Comparison of ENCODE assay signal across 9 cellular contexts in genomic region chr7:127348247-127348631, GRCh38. TPM values are rescaled to one million over a fixed set of nuclear protein-coding genes. Genes with fewer than 3 reads are reported as not detected.
DNase-seq lines count a peak whose midpoint lies in the region; ATAC-seq, FAIRE-seq and TF ChIP-seq lines count a peak whose summit lies in the region.
"Had no signal": no experiment of that assay in that cellular context is flagged by ENCODE, and none has a peak within 500 bp of the region (broad histone marks: within the 10 kb centered on the region; RNA-seq: fewer than 3 reads in every experiment).

No MANE protein-coding gene starts in this region.

- in situ Hi-C loops in transverse colon (cut with MboI; ENCODE audit: low pct_ligation_motif_present in 1 of 4, low pct_unique_long_range_greater_than_20kb in 1 of 4, low sequenced_read_pairs in 3 of 4): loop anchor here in 1 of 4 donors (10.0 kb wide), 1 partner anchor 97 kb away; no protein-coding TSS in a partner anchor

- H3K9me3 ChIP-seq in adipocyte (ENCODE audit: control insufficient read depth, low read length) (peaks cover 3% of the 10 kb centered on the region), kidney (ENCODE audit: control insufficient read depth in 1 of 2, low read length in 2 of 2) (no peaks in the 10 kb centered on the region), transverse colon (peaks cover under 1 to 2% of the 10 kb centered on the region in 2 donors)

- H3K9ac ChIP-seq in adipocyte (ENCODE audit: low read length) (peak overlapping the region; percentile 74), kidney (ENCODE audit: low read length in 2 of 2) (peak overlapping the region in 1 of 2 donors; percentile 28)
- H3K9ac ChIP-seq: BLaER1 treated with 17β-estradiol and CSF1 and Interleukin-3, amounts not matched to agents 10 nM and 100 nM had no signal

- no peak for TF ChIP-seq POLR2A in transverse colon (IDR thresholded peaks at IDR 0.05)

- H3K4me1 Mint-ChIP-seq in activated naive CD4-positive, alpha-beta T cell treated with anti-CD3 and anti-CD28 coated beads, Interleukin-2, amount 10 ng/mL, durations not matched to agents 7 days and 5 days: peaks cover 9% of the 10 kb centered on the region

- H3K36me3 Mint-ChIP-seq in activated naive CD4-positive, alpha-beta T cell treated with anti-CD3 and anti-CD28 coated beads, Interleukin-2, amount 10 ng/mL, durations not matched to agents 7 days and 5 days: peaks cover 11% of the 10 kb centered on the region

- no peak for ATAC-seq in HG03095 (IDR thresholded peaks at IDR 0.05; ENCODE audit: unreplicated experiment)

- 92 to 95% methylated on average over 3 of the region's 3 CpGs for WGBS in transverse colon (ENCODE audit: low coverage in 1 of 2), 2 donors

- H3K27ac ChIP-seq in kidney (ENCODE audit: low read depth in 2 of 2, low read length in 2 of 2) (no peak overlapping the region), transverse colon (peak overlapping the region in 1 of 4 donors; percentile 30)
- H3K27ac ChIP-seq: BLaER1 treated with 17β-estradiol and CSF1 and Interleukin-3, amounts not matched to agents 10 nM and 100 nM had no signal

- H3K4me3 ChIP-seq in adipocyte (ENCODE audit: low read length) (peak overlapping the region; percentile 77), kidney (ENCODE audit: low read length in 2 of 2) (peak overlapping the region; percentile 48 to 50), transverse colon (peak overlapping the region in 3 of 4 donors; percentile 25 to 51 (median 34))

- H3K27me3 Mint-ChIP-seq in activated naive CD4-positive, alpha-beta T cell treated with anti-CD3 and anti-CD28 coated beads, Interleukin-2, amount 10 ng/mL, durations not matched to agents 7 days and 5 days: peaks cover 22% of the 10 kb centered on the region

- H3K27ac Mint-ChIP-seq in activated naive CD4-positive, alpha-beta T cell treated with anti-CD3 and anti-CD28 coated beads, Interleukin-2, amount 10 ng/mL, durations not matched to agents 7 days and 5 days: no peak overlapping the region

- intact Hi-C loops in kidney (cut with DNase I) (no loop called here), transverse colon (cut with DNase I; ENCODE audit: low total_unique reads) (no loop called here)

- no peak for FAIRE-seq in kidney (lab: Jason Lieb, UNC)

- CTCF ChIA-PET in activated naive CD4-positive, alpha-beta T cell treated with anti-CD3 and anti-CD28 coated beads, Interleukin-2, amount 10 ng/mL, durations not matched to agents 7 days and 5 days (lab: Charles Lee): interaction anchor here (0.6 to 3.6 kb wide), 14 partner anchors 8 to 99 kb away, joined by 3 to 38 read pairs (median 4); no protein-coding TSS in a partner anchor

- TF ChIP-seq EP300 in transverse colon (IDR thresholded peaks at IDR 0.05; ENCODE audit: low read depth): no peak

- H3K36me3 ChIP-seq in adipocyte (ENCODE audit: control insufficient read depth, insufficient read depth, low read length, severe bottlenecking) (peaks cover 13% of the 10 kb centered on the region), kidney (ENCODE audit: control insufficient read depth in 1 of 2, insufficient read depth in 2 of 2, low read length in 2 of 2) (no peaks in the 10 kb centered on the region), transverse colon (no peaks in the 10 kb centered on the region)

- no peak for DNase-seq in activated naive CD4-positive, alpha-beta T cell treated with anti-CD3 and anti-CD28 coated beads, Interleukin-2, amount 10 ng/mL, durations not matched to agents 7 days and 5 days
- DNase-seq in activated naive CD4-positive, alpha-beta T cell (lab: John Stamatoyannopoulos, UW): no peak
- no peak for DNase-seq in adipocyte (ENCODE audit: low read depth)
- no peak for DNase-seq in kidney
- no peak for DNase-seq in transverse colon
- DNase-seq in NK-92 (lab: John Stamatoyannopoulos, UW; ENCODE audit: unreplicated experiment): no peak
- no peak for DNase-seq in NCI-H187 (lab: John Stamatoyannopoulos, UW)

- TF ChIP-seq CTCF in kidney (IDR thresholded peaks at IDR 0.05; ENCODE audit: borderline replicate concordance, extremely low read depth, insufficient read depth) (no peak), transverse colon (IDR thresholded peaks at IDR 0.05) (peak in 1 of 5 experiments; percentile 4)

- H3K4me1 ChIP-seq in adipocyte (ENCODE audit: control insufficient read depth, insufficient read depth, low read length) (peaks cover 21% of the 10 kb centered on the region), kidney (ENCODE audit: control insufficient read depth in 1 of 2, insufficient read depth in 1 of 2, low read depth in 1 of 2, low read length in 2 of 2) (no peaks in the 10 kb centered on the region), transverse colon (peaks cover 0 to 9% (median 6%) of the 10 kb centered on the region in 4 donors)

- H3K27me3 ChIP-seq in adipocyte (replicated peaks; ENCODE audit: control insufficient read depth, insufficient read depth, low read length) (no peaks in the 10 kb centered on the region), transverse colon (no peaks in the 10 kb centered on the region)

- H3K9me3 Mint-ChIP-seq in activated naive CD4-positive, alpha-beta T cell treated with anti-CD3 and anti-CD28 coated beads, Interleukin-2, amount 10 ng/mL, durations not matched to agents 7 days and 5 days: no peaks in the 10 kb centered on the region

- peak overlapping the region; percentile 34 for H3K4me3 Mint-ChIP-seq in activated naive CD4-positive, alpha-beta T cell treated with anti-CD3 and anti-CD28 coated beads, Interleukin-2, amount 10 ng/mL, durations not matched to agents 7 days and 5 days

RNA-seq across cellular contexts. Expression of gene ZNF800, which starts 44.3 kb away (rescaled TPM):
- total RNA-seq in kidney (36.8 TPM), transverse colon (10 to 100 TPM; 31.7 to 60.7 (median 41.5) TPM)
- polyA plus RNA-seq in kidney (ENCODE audit: insufficient read depth, low read depth, low replicate concordance): 4.5 TPM
